Comparison of ENCODE assay signal across 2 cellular contexts in the genomic region with DNA sequence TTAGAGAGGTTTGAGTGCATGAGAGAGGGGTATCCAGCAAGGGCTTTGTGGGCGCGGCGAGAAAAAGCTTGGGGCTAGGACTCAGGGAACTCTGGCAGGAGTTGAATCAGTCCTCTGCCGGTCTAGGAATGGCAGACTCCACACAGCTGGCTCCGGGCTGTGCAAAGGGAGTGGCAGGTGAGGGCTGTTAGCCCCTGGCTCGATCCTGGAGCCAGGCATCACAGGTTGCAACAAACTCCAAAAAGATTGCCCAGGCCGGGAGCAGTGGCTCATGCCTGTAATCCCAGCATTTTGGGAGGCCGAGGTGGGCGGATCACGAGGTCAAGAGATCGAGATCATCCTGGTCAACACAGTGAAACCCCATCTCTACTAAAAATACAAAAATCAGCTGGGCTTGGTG. TPM values are rescaled to one million over a fixed set of nuclear protein-coding genes. Genes with fewer than 3 reads are reported as not detected.
"Had no signal": no experiment of that assay in that cellular context is flagged by ENCODE, and none has a peak within 500 bp of the region (broad histone marks: within the 10 kb centered on the region; RNA-seq: fewer than 3 reads in every experiment).

No MANE protein-coding gene starts in this region.

RNA-seq across cellular contexts. Expression of a gene that starts 20.2 kb away (rescaled TPM):
- total RNA-seq: naive thymus-derived CD8-positive, alpha-beta T cell had no signal
- polyA plus RNA-seq: immature natural killer cell; naive thymus-derived CD8-positive, alpha-beta T cell had no signal
